1 cellular context compared by ENCODE assay signal in the genomic region with DNA sequence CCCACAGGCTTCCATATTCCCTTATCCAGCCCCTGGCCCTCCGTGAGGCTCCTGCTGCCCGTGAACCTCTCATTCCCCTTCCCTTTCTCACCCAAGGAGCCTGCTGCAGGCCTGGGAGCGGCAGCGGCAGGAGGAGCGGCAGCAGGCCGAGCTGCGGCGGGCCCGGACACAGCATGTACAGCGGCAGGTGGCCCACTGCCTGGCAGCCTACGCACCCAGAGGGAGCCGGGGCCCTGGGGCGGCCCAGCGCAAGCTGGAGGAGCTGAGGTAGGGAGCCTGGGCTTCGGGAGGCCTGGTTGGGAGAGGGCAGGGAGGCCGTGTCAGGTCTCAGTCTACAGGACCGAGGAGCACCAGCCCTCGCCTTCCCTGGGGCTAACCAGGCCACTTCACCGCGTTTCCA.
TF ChIP-seq lines count a peak whose summit lies in the region.

No MANE protein-coding gene starts in this region.

TF ChIP-seq in HepG2, 621 proteins besides CTCF, POLR2A, EP300 and RAD21:
- no peak for TF ChIP-seq ZNF878 (CRISPR knock-in tag; IDR thresholded peaks at IDR 0.05)
- TF ChIP-seq ZSCAN31 (CRISPR knock-in tag; IDR thresholded peaks at IDR 0.05; ENCODE audit: low read depth) = no peak
- no peak for TF ChIP-seq NR3C1 (CRISPR knock-in tag; IDR thresholded peaks at IDR 0.05)
- TF ChIP-seq ZNF644 (CRISPR knock-in tag; IDR thresholded peaks at IDR 0.05; ENCODE audit: low read depth) = no peak
- TF ChIP-seq, protein P1, sequence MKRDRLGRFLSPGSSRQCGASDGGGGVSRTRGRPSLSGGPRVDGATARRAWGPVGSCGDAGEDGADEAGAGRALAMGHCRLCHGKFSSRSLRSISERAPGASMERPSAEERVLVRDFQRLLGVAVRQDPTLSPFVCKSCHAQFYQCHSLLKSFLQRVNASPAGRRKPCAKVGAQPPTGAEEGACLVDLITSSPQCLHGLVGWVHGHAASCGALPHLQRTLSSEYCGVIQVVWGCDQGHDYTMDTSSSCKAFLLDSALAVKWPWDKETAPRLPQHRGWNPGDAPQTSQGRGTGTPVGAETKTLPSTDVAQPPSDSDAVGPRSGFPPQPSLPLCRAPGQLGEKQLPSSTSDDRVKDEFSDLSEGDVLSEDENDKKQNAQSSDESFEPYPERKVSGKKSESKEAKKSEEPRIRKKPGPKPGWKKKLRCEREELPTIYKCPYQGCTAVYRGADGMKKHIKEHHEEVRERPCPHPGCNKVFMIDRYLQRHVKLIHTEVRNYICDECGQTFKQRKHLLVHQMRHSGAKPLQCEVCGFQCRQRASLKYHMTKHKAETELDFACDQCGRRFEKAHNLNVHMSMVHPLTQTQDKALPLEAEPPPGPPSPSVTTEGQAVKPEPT (CRISPR knock-in tag; IDR thresholded peaks at IDR 0.05; ENCODE audit: low read depth) = no peak
- no peak for TF ChIP-seq FOXA1 (IDR thresholded peaks at IDR 0.05)
- no peak for TF ChIP-seq FOXA1 (CRISPR knock-in tag; IDR thresholded peaks at IDR 0.05)
- TF ChIP-seq, protein P2, sequence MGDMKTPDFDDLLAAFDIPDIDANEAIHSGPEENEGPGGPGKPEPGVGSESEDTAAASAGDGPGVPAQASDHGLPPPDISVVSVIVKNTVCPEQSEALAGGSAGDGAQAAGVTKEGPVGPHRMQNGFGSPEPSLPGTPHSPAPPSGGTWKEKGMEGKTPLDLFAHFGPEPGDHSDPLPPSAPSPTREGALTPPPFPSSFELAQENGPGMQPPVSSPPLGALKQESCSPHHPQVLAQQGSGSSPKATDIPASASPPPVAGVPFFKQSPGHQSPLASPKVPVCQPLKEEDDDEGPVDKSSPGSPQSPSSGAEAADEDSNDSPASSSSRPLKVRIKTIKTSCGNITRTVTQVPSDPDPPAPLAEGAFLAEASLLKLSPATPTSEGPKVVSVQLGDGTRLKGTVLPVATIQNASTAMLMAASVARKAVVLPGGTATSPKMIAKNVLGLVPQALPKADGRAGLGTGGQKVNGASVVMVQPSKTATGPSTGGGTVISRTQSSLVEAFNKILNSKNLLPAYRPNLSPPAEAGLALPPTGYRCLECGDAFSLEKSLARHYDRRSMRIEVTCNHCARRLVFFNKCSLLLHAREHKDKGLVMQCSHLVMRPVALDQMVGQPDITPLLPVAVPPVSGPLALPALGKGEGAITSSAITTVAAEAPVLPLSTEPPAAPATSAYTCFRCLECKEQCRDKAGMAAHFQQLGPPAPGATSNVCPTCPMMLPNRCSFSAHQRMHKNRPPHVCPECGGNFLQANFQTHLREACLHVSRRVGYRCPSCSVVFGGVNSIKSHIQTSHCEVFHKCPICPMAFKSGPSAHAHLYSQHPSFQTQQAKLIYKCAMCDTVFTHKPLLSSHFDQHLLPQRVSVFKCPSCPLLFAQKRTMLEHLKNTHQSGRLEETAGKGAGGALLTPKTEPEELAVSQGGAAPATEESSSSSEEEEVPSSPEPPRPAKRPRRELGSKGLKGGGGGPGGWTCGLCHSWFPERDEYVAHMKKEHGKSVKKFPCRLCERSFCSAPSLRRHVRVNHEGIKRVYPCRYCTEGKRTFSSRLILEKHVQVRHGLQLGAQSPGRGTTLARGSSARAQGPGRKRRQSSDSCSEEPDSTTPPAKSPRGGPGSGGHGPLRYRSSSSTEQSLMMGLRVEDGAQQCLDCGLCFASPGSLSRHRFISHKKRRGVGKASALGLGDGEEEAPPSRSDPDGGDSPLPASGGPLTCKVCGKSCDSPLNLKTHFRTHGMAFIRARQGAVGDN (CRISPR knock-in tag; IDR thresholded peaks at IDR 0.05) = peak; percentile 39; the same call in 1 of the 2 replicates
TF ChIP-seq in HepG2: peak in this region for 1.
